20 cellular contexts compared by ENCODE assay signal in the genomic region with DNA sequence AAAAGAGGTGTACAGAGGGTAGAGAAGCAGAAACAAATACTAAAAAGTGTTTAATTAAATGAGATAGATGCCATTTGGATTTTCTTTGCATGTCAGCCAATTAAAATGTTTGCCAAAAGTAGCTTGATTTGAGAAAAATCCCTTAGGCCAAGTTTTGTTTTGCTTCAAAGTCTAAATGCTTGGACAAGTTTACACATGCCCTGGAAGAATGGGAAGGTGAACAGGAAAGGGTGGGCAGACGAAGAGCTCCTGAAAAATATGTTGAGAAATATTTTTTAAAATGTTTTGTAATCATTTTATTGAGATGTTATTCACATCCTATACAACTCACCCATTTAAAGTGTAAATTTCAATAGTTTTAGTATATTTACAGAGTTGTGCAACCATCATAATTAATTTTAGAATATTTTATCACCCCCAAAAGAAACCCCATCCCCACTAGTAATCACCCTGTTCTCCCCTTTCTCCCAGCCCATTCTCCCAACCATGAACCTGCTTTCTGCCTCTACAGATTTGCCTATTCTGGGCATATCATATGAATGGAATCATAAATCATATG.
"Had no signal": no experiment of that assay in that cellular context is flagged by ENCODE, and none has a peak within 500 bp of the region (broad histone marks: within the 10 kb centered on the region; RNA-seq: fewer than 3 reads in every experiment).

No MANE protein-coding gene starts in this region.

- H3K4me3 ChIP-seq: colonic mucosa, gastrocnemius medialis, heart right ventricle, ovary, right atrium auricular region, stomach had no signal

- H3K27me3 ChIP-seq: colonic mucosa, gastrocnemius medialis, heart right ventricle, ovary, right atrium auricular region, stomach had no signal

- H3K9me3 ChIP-seq: colonic mucosa, gastrocnemius medialis, heart right ventricle, ovary, right atrium auricular region, stomach had no signal

- ATAC-seq: gastrocnemius medialis, heart right ventricle, left lobe of liver, natural killer cell had no signal

- H3K36me3 ChIP-seq: colonic mucosa, gastrocnemius medialis, heart right ventricle, ovary, right atrium auricular region, stomach had no signal

- DNase-seq: colonic mucosa; dermis blood vessel endothelial cell; endodermal cell; gastrocnemius medialis; heart right ventricle; hypothalamus; natural killer cell; ovary; small intestine; stimulated activated CD4-positive, alpha-beta T cell treated with anti-CD3 and anti-CD28 coated beads, Interleukin-12 subunit alpha, Interleukin-12 subunit beta, amount 100 ng/mL, for 4 hours; stimulated activated naive CD4-positive, alpha-beta T cell; stomach; substantia nigra had no signal

- H3K27me3 Mint-ChIP-seq: type B pancreatic cell had no signal

- H3K4me1 ChIP-seq: colonic mucosa, heart right ventricle, right atrium auricular region had no signal

- H3K36me3 Mint-ChIP-seq: natural killer cell, type B pancreatic cell had no signal

- H3K27ac Mint-ChIP-seq: endodermal cell, natural killer cell, type B pancreatic cell had no signal

- H3K27ac ChIP-seq: colonic mucosa, gastrocnemius medialis, heart right ventricle, ovary, right atrium auricular region, stomach had no signal

- H3K4me1 Mint-ChIP-seq: natural killer cell, neural crest cell had no signal

- H3K4me3 Mint-ChIP-seq: endodermal cell, natural killer cell, neural crest cell, type B pancreatic cell had no signal

- H3K9me3 Mint-ChIP-seq: endodermal cell, neural crest cell had no signal

- FAIRE-seq: endothelial cell of umbilical vein, islet of Langerhans, small intestine, urothelium cell line had no signal
